In the genomic region with DNA sequence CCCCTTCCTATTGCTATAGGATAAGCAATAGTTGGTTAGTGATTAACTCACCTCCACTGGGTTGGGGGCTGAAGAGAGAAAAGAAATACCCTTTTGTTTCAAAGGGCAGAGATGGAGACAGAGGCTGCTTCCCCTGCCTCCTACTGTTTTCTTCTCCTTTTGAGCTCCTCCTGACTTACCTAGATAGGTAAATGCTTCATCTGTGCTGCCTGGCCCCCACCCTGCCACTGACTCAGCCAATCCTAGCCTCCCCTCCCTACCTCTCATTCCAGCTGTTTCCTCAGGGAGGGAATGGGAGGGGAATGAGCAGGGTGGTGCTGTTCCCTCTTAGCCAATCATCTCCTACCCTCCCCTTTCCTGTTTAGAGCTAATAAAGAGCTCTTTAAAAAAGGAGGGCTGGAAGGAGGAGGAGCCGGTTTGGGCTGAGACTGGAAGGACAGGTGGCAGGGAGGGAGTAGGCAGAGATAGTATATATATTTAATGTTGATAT, we compare ENCODE assay signal across 11 cellular contexts. TPM values are rescaled to one million over a fixed set of nuclear protein-coding genes. Genes with fewer than 3 reads are reported as not detected.
A peak's percentile ranks its signal among the peaks of the same experiment; 100 is the strongest.
DNase-seq lines count a peak whose midpoint lies in the region; ATAC-seq, FAIRE-seq and TF ChIP-seq lines count a peak whose summit lies in the region.
"Had no signal": no experiment of that assay in that cellular context is flagged by ENCODE, and none has a peak within 500 bp of the region (broad histone marks: within the 10 kb centered on the region; RNA-seq: fewer than 3 reads in every experiment).

A gene (minus strand): TSS at position 229 of the 490 bp plus-strand sequence. CDS start 5,158 bp downstream, outside the sequence.

- POLR2A ChIA-PET in activated CD4-positive, alpha-beta T cell treated with anti-CD3 and anti-CD28 coated beads, Interleukin-2, amount 10 ng/mL, durations not matched to agents 7 days and 5 days (lab: Charles Lee) = no interaction called here

- DNase-seq in H7 = peak; percentile 92
- DNase-seq in NCI-H2196 treated with DMSO at 0.1 percent for 48 hours (lab: John Stamatoyannopoulos, UW; ENCODE audit: unreplicated experiment) = peak; percentile 89
- DNase-seq in progenitor cell of endocrine pancreas (ENCODE audit: low spot score, unreplicated experiment) = peak; percentile 45
- DNase-seq in nephron progenitor cell = no peak
- DNase-seq in frontal cortex (ENCODE audit: low spot score in 2 of 2) = no peak
- no peak for DNase-seq in activated CD4-positive, alpha-beta T cell treated with anti-CD3 and anti-CD28 coated beads, Interleukin-2, amount 10 ng/mL, durations not matched to agents 7 days and 5 days
- DNase-seq in pons (ENCODE audit: low spot score) = no peak
- DNase-seq: activated CD4-positive, alpha-beta T cell treated with anti-CD3 and anti-CD28 coated beads for 36 hours; caudate nucleus; kidney glomerular epithelial cell had no signal

- peaks cover 55% of the 10 kb centered on the region for H3K4me1 Mint-ChIP-seq in progenitor cell of endocrine pancreas (ENCODE audit: low read depth)
- peaks cover 15% of the 10 kb centered on the region for H3K4me1 Mint-ChIP-seq in nephron progenitor cell
- H3K4me1 Mint-ChIP-seq in activated CD4-positive, alpha-beta T cell treated with anti-CD3 and anti-CD28 coated beads, Interleukin-2, amount 10 ng/mL, durations not matched to agents 7 days and 5 days = no peaks in the 10 kb centered on the region
- H3K4me1 Mint-ChIP-seq: activated CD4-positive, alpha-beta T cell treated with anti-CD3 and anti-CD28 coated beads for 36 hours had no signal

- no peaks in the 10 kb centered on the region for H3K27me3 ChIP-seq in H7 (ENCODE audit: control insufficient read depth, insufficient read depth, low read length)

- H3K27me3 Mint-ChIP-seq in progenitor cell of endocrine pancreas (no peaks in the 10 kb centered on the region), nephron progenitor cell (ENCODE audit: low read depth, poor library complexity) (peaks cover 59% of the 10 kb centered on the region)
- peaks cover 52% of the 10 kb centered on the region for H3K27me3 Mint-ChIP-seq in activated CD4-positive, alpha-beta T cell treated with anti-CD3 and anti-CD28 coated beads, Interleukin-2, amount 10 ng/mL, durations not matched to agents 7 days and 5 days

- CTCF ChIA-PET in activated CD4-positive, alpha-beta T cell treated with anti-CD3 and anti-CD28 coated beads, Interleukin-2, amount 10 ng/mL, durations not matched to agents 7 days and 5 days (lab: Charles Lee) = interaction anchor here (0.7 to 2.4 kb wide), 9 partner anchors 9 to 467 kb away, joined by 3 to 9 read pairs (median 3); a partner anchor contains a TSS

- no peak within 1 kb of the TSS for H3K4me3 ChIP-seq in H7 (ENCODE audit: insufficient read depth, low read depth, low read length)

- ATAC-seq in esophagus mucosa = peak; percentile 90
- ATAC-seq: activated CD4-positive, alpha-beta T cell treated with anti-CD3 and anti-CD28 coated beads for 36 hours had no signal

- H3K4me3 Mint-ChIP-seq in progenitor cell of endocrine pancreas (ENCODE audit: low read depth) (peak within 1 kb of the TSS; percentile 90), nephron progenitor cell (no peak within 1 kb of the TSS)
- no peak within 1 kb of the TSS for H3K4me3 Mint-ChIP-seq in activated CD4-positive, alpha-beta T cell treated with anti-CD3 and anti-CD28 coated beads, Interleukin-2, amount 10 ng/mL, durations not matched to agents 7 days and 5 days
- H3K4me3 Mint-ChIP-seq: activated CD4-positive, alpha-beta T cell treated with anti-CD3 and anti-CD28 coated beads for 36 hours had no signal

- no peaks in the 10 kb centered on the region for H3K36me3 ChIP-seq in H7 (replicated peaks; ENCODE audit: control insufficient read depth, insufficient read depth, low read length)

- H3K27ac Mint-ChIP-seq in progenitor cell of endocrine pancreas (peak within 1 kb of the TSS; percentile 94), nephron progenitor cell (no peak within 1 kb of the TSS)
- no peak within 1 kb of the TSS for H3K27ac Mint-ChIP-seq in activated CD4-positive, alpha-beta T cell treated with anti-CD3 and anti-CD28 coated beads, Interleukin-2, amount 10 ng/mL, durations not matched to agents 7 days and 5 days
- H3K27ac Mint-ChIP-seq: activated CD4-positive, alpha-beta T cell treated with anti-CD3 and anti-CD28 coated beads for 36 hours had no signal

- no peak for FAIRE-seq in frontal cortex (lab: Jason Lieb, UNC)

- TF ChIP-seq CTCF in progenitor cell of endocrine pancreas (IDR thresholded peaks at IDR 0.05; ENCODE audit: unreplicated experiment) = no peak
- TF ChIP-seq CTCF in nephron progenitor cell (IDR thresholded peaks at IDR 0.05) = no peak

- peaks cover under 1% of the 10 kb centered on the region for H3K36me3 Mint-ChIP-seq in progenitor cell of endocrine pancreas (ENCODE audit: insufficient read depth)
- H3K36me3 Mint-ChIP-seq in nephron progenitor cell (ENCODE audit: low read depth) = no peaks in the 10 kb centered on the region
- no peaks in the 10 kb centered on the region for H3K36me3 Mint-ChIP-seq in activated CD4-positive, alpha-beta T cell treated with anti-CD3 and anti-CD28 coated beads, Interleukin-2, amount 10 ng/mL, durations not matched to agents 7 days and 5 days (ENCODE audit: low read depth)

- H3K9me3 Mint-ChIP-seq in progenitor cell of endocrine pancreas (ENCODE audit: low read depth) (no peaks in the 10 kb centered on the region), nephron progenitor cell (no peaks in the 10 kb centered on the region)
- H3K9me3 Mint-ChIP-seq in activated CD4-positive, alpha-beta T cell treated with anti-CD3 and anti-CD28 coated beads, Interleukin-2, amount 10 ng/mL, durations not matched to agents 7 days and 5 days = no peaks in the 10 kb centered on the region

RNA-seq across cellular contexts. Expression of the gene that starts here (rescaled TPM):
- 0.52 and 0.55 TPM in 2 replicates for total RNA-seq in H7 (2014; rRNA removed; shearing (Covaris generic))
- total RNA-seq in esophagus mucosa (62.2 TPM), progenitor cell of endocrine pancreas (31.3 and 31.9 TPM in 2 replicates), frontal cortex (not detected)
- not detected for total RNA-seq in activated CD4-positive, alpha-beta T cell treated with anti-CD3 and anti-CD28 coated beads, Interleukin-2, amount 10 ng/mL, durations not matched to agents 7 days and 5 days

Comparison
In these comparisons a context has a peak if more than half of its experiments do, and no peak if none do; other contexts are left out.
1. RNA of the gene that starts here (total RNA-seq): 62.2 TPM in esophagus mucosa (single experiment) and 31.3 to 31.9 TPM in progenitor cell of endocrine pancreas; 0.52 to 0.55 TPM in H7, not detected in frontal cortex (single experiment) and not detected in activated CD4-positive, alpha-beta T cell treated with anti-CD3 and anti-CD28 coated beads, Interleukin-2, amount 10 ng/mL, durations not matched to agents 7 days and 5 days; every median in the first group is over 10 times any median in the second.
2. Peak in DNase-seq in H7; RNA of the gene not detected or under 1 TPM.
3. DNase-seq: peak in NCI-H2196 treated with DMSO at 0.1 percent for 48 hours (single experiment) and progenitor cell of endocrine pancreas (single experiment); none in nephron progenitor cell (single experiment), frontal cortex (0 of 2), activated CD4-positive, alpha-beta T cell treated with anti-CD3 and anti-CD28 coated beads, Interleukin-2, amount 10 ng/mL, durations not matched to agents 7 days and 5 days (single experiment) and pons (single experiment).